In the genomic region with DNA sequence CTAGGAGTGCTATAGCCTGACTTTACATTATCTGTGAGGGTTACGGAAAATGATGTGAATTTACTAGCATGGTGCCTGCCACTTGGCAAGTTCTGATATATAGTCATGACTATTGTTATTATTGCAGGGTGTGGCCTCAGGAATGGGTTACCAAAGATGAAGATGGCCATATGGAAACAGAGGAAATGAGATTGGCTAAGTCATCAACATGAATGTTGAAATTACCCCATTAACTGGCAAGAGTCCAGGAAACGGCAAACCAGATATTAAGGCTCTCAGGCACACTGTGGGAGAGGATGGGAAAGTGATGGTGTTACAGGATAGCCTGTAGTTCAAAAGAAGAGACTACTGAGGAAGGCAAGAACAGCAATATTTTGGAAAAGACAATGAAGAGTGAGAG, we compare ENCODE assay signal across 15 cellular contexts.
A peak's percentile ranks its signal among the peaks of the same experiment; 100 is the strongest.
DNase-seq lines count a peak whose midpoint lies in the region; ATAC-seq, FAIRE-seq and TF ChIP-seq lines count a peak whose summit lies in the region.
"Had no signal": no experiment of that assay in that cellular context is flagged by ENCODE, and none has a peak within 500 bp of the region (broad histone marks: within the 10 kb centered on the region; RNA-seq: fewer than 3 reads in every experiment).

No MANE protein-coding gene starts in this region.

- ATAC-seq in K562, result no peak
- ATAC-seq in mucosa of descending colon, result peak; percentile 14
- ATAC-seq in GM18867 (IDR thresholded peaks at IDR 0.05; ENCODE audit: unreplicated experiment), result no peak
- ATAC-seq in HG02610 (IDR thresholded peaks at IDR 0.05; ENCODE audit: unreplicated experiment), result no peak
- ATAC-seq in left colon, result no peak

- no peak overlapping the region for H3K9ac ChIP-seq in K562 (ENCODE audit: insufficient read depth in 1 of 2, low read depth in 2 of 2, low read length in 2 of 2)

- H3K4me1 ChIP-seq in K562 (replicated peaks in 1 of 2; ENCODE audit: control insufficient read depth in 2 of 2, insufficient read depth in 2 of 2, low read length in 2 of 2) (peaks cover 11 to 44% of the 10 kb centered on the region in 2 experiments), mucosa of descending colon (ENCODE audit: low read depth) (no peaks in the 10 kb centered on the region)

- no peaks in the 10 kb centered on the region for H3K27me3 ChIP-seq in K562 (ENCODE audit: control insufficient read depth in 2 of 2, insufficient read depth in 2 of 2, low read length in 2 of 2)
- H3K27me3 ChIP-seq: tibial nerve had no signal

- no peak for FAIRE-seq in K562 (lab: Jason Lieb, UNC)

- no peak overlapping the region for H3K4me3 ChIP-seq in K562
- no peak overlapping the region for H3K4me3 ChIP-seq in mucosa of descending colon
- H3K4me3 ChIP-seq: skin epidermis, tibial nerve had no signal

- no peaks in the 10 kb centered on the region; the same call in 2 of the 3 replicates for H3K36me3 ChIP-seq in K562 (ENCODE audit: control insufficient read depth, insufficient read depth, low read length)
- H3K36me3 ChIP-seq in mucosa of descending colon (ENCODE audit: low read depth), result no peaks in the 10 kb centered on the region
- H3K36me3 ChIP-seq: tibial nerve had no signal

- H3K9me1 ChIP-seq in K562 (ENCODE audit: control insufficient read depth, insufficient read depth, low read length), result peaks cover 2% of the 10 kb centered on the region

- BruUV-seq in K562 (replicated peaks; lab: Mats Ljungman, UMichigan), result no TSS peak

- H4K20me1 ChIP-seq in K562 (replicated peaks; ENCODE audit: control insufficient read depth, insufficient read depth, low read length), result no peaks in the 10 kb centered on the region; the same call in 1 of the 2 replicates

- POLR2A ChIA-PET in K562 (lab: Yijun Ruan, JAX), result no interaction called here

- TF ChIP-seq RAD21 in K562 (CRISPR knock-in tag; conservative IDR thresholded peaks at IDR 0.05 in 1 of 2, IDR thresholded peaks at IDR 0.05 in 1 of 2), result no peak

- intact Hi-C loops in K562 (cut with micrococcal nuclease), result no loop called here
- intact Hi-C loops in mucosa of descending colon (cut with DNase I, micrococcal nuclease), result no loop called here
- intact Hi-C loops in left colon (cut with DNase I, micrococcal nuclease), result no loop called here

- in situ Hi-C loops in K562 (cut with MboI), result no loop called here

- peak overlapping the region; percentile 48; the same call in 1 of the 3 replicates for H3K27ac ChIP-seq in K562 (ENCODE audit: extremely low read depth, low read depth, low read length)
- H3K27ac ChIP-seq: skin epidermis, tibial nerve had no signal

- DNase-seq in NCI-H82 (lab: John Stamatoyannopoulos, UW) (peak; percentile 47), NCI-H82 treated with DMSO at 0.1 percent for 48 hours (lab: John Stamatoyannopoulos, UW; ENCODE audit: unreplicated experiment) (no peak), NCI-H2171 (lab: John Stamatoyannopoulos, UW) (peak; percentile 36), K562 (ENCODE audit: extremely low read depth in 1 of 4, low spot score in 3 of 4) (peak in 2 of 4 experiments; percentile 13 to 24), mucosa of descending colon (peak in 1 of 3 donors; percentile 8), left colon (no peak)
- DNase-seq: activated CD4-positive, alpha-beta T cell treated with anti-CD3 and anti-CD28 coated beads, Interleukin-2, amount 50 U/mL, for 1 hour; activated naive CD4-positive, alpha-beta T cell treated with Interleukin-2 at 50 U/mL for 16 hours; cerebellar nuclear complex; GOT3; NCI-H2029 treated with DMSO at 0.1 percent for 48 hours had no signal

- H3K4me2 ChIP-seq in K562 (ENCODE audit: insufficient read depth, low read length), result no peak overlapping the region

- WGBS in K562 (ENCODE audit: insufficient coverage, low coverage, missing lambda C conversion rate), result 28% methylated on average over 2 of the region's 2 CpGs

- no peak for TF ChIP-seq EP300 in K562 (IDR thresholded peaks at IDR 0.05; ENCODE audit: low read length)

- no peak overlapping the region for H2AFZ ChIP-seq in K562 (ENCODE audit: low read depth, low read length)

- CTCF ChIA-PET in K562 (lab: Yijun Ruan, JAX; ENCODE audit: low intra/inter-chr PET ratio), result no interaction called here

- H3K79me2 ChIP-seq in K562 (ENCODE audit: control insufficient read depth, insufficient read depth, low read length), result peaks cover 37% of the 10 kb centered on the region

- H3K9me3 ChIP-seq in K562 (replicated peaks; ENCODE audit: control insufficient read depth, insufficient read depth, low read depth, low read length) (no peaks in the 10 kb centered on the region), mucosa of descending colon (no peaks in the 10 kb centered on the region)
- H3K9me3 ChIP-seq: tibial nerve had no signal

- no peak for TF ChIP-seq CTCF in K562 (IDR thresholded peaks at IDR 0.05 in 2 of 3, conservative IDR thresholded peaks at IDR 0.05 in 1 of 3; ENCODE audit: insufficient read depth in 2 of 3, low read depth in 1 of 3, low read length in 3 of 3)
- TF ChIP-seq CTCF in mucosa of descending colon (IDR thresholded peaks at IDR 0.05), result no peak

- TF ChIP-seq POLR2A in K562 (conservative IDR thresholded peaks at IDR 0.05), result no peak

TF ChIP-seq in K562, 482 proteins besides CTCF, POLR2A, EP300 and RAD21:
- TF ChIP-seq BRCA1 (IDR thresholded peaks at IDR 0.05) (no peak), BRCA1 (CRISPR knock-in tag; IDR thresholded peaks at IDR 0.05) (no peak), ZNF253 (CRISPR knock-in tag; conservative IDR thresholded peaks at IDR 0.05) (no peak), CEBPB (tag; IDR thresholded peaks at IDR 0.05) (peak; percentile 33; the same call in 1 of the 2 replicates), ZNF75A (CRISPR knock-in tag; IDR thresholded peaks at IDR 0.05) (no peak), NFIC (IDR thresholded peaks at IDR 0.05) (peak; percentile 84), MEIS2 (IDR thresholded peaks at IDR 0.05; ENCODE audit: partially characterized antibody) (peak; percentile 23), ZNF212 (CRISPR knock-in tag; IDR thresholded peaks at IDR 0.05) (no peak)
TF ChIP-seq in K562: peak in this region for 3.

Comparison
In these comparisons a context has a peak if more than half of its experiments do, and no peak if none do; other contexts are left out.
1. DNase-seq: peak in NCI-H82 (single experiment) and NCI-H2171 (single experiment); none in NCI-H82 treated with DMSO at 0.1 percent for 48 hours (single experiment) and left colon (0 of 2).